17 cellular contexts compared by ENCODE assay signal in genomic region chr1:183070234-183070922, GRCh38. TPM values are rescaled to one million over a fixed set of nuclear protein-coding genes. Genes with fewer than 3 reads are reported as not detected.
A peak's percentile ranks its signal among the peaks of the same experiment; 100 is the strongest.
DNase-seq lines count a peak whose midpoint lies in the region; ATAC-seq and TF ChIP-seq lines count a peak whose summit lies in the region.
"Had no signal": no experiment of that assay in that cellular context is flagged by ENCODE, and none has a peak within 500 bp of the region (broad histone marks: within the 10 kb centered on the region; RNA-seq: fewer than 3 reads in every experiment).

No MANE protein-coding gene starts in this region.

- H3K27ac ChIP-seq in right cardiac atrium (ENCODE audit: low read length), result peak overlapping the region; percentile 45
- H3K27ac ChIP-seq in RWPE2 (ENCODE audit: poor library complexity, severe bottlenecking), result peak overlapping the region; percentile 34
- peak overlapping the region; percentile 0 to 39 for H3K27ac ChIP-seq in uterus
- H3K27ac ChIP-seq: neural progenitor cell had no signal

- peaks cover 5% of the 10 kb centered on the region for H3K36me3 Mint-ChIP-seq in memory B cell
- no peaks in the 10 kb centered on the region for H3K36me3 Mint-ChIP-seq in T-cell
- H3K36me3 Mint-ChIP-seq in activated naive CD8-positive, alpha-beta T cell treated with anti-CD3 and anti-CD28 coated beads for 36 hours, result no peaks in the 10 kb centered on the region

- H3K9me3 Mint-ChIP-seq in memory B cell, result no peaks in the 10 kb centered on the region
- H3K9me3 Mint-ChIP-seq in T-cell, result no peaks in the 10 kb centered on the region
- H3K9me3 Mint-ChIP-seq in activated naive CD8-positive, alpha-beta T cell treated with anti-CD3 and anti-CD28 coated beads for 36 hours, result peaks cover 2% of the 10 kb centered on the region
- H3K9me3 Mint-ChIP-seq: activated CD4-positive, alpha-beta T cell treated with anti-CD3 and anti-CD28 coated beads, Interleukin-2, amount 10 ng/mL, durations not matched to agents 7 days and 5 days had no signal

- peak overlapping the region; percentile 6 for H3K4me3 Mint-ChIP-seq in memory B cell
- no peak overlapping the region for H3K4me3 Mint-ChIP-seq in T-cell
- no peak overlapping the region for H3K4me3 Mint-ChIP-seq in activated naive CD8-positive, alpha-beta T cell treated with anti-CD3 and anti-CD28 coated beads for 36 hours
- H3K4me3 Mint-ChIP-seq: activated CD4-positive, alpha-beta T cell treated with anti-CD3 and anti-CD28 coated beads, Interleukin-2, amount 10 ng/mL, durations not matched to agents 7 days and 5 days; activated T-cell treated with anti-CD3 and anti-CD28 coated beads, Interleukin-2, amount 50 U/mL, for 24 hours; H9; neural progenitor cell had no signal

- no peak for ATAC-seq in right cardiac atrium
- ATAC-seq in RWPE2 (ENCODE audit: low read depth), result no peak
- no peak for ATAC-seq in memory B cell (ENCODE audit: low read depth)
- no peak for ATAC-seq in T-cell (replicated peaks in 1 of 4)

- H3K4me1 ChIP-seq in right cardiac atrium (ENCODE audit: control insufficient read depth, insufficient read depth, low read length) (peaks cover 14% of the 10 kb centered on the region), RWPE2 (ENCODE audit: insufficient read depth, poor library complexity, severe bottlenecking) (peaks cover 33% of the 10 kb centered on the region), uterus (peaks cover 0 to 3% of the 10 kb centered on the region in 2 donors)

- TF ChIP-seq CTCF in RWPE2 (IDR thresholded peaks at IDR 0.05; ENCODE audit: poor library complexity, severe bottlenecking), result no peak
- no peak for TF ChIP-seq CTCF in uterus (IDR thresholded peaks at IDR 0.05)

- H3K4me1 Mint-ChIP-seq in memory B cell (peaks cover 16% of the 10 kb centered on the region), T-cell (peaks cover 3 to 10% (median 5%) of the 10 kb centered on the region in 3 donors)
- H3K4me1 Mint-ChIP-seq in activated naive CD8-positive, alpha-beta T cell treated with anti-CD3 and anti-CD28 coated beads for 36 hours, result peaks cover 7% of the 10 kb centered on the region

- peaks cover 13% of the 10 kb centered on the region; the same call in 1 of the 2 replicates for H3K36me3 ChIP-seq in RWPE2 (ENCODE audit: low read depth)
- H3K36me3 ChIP-seq in uterus, result no peaks in the 10 kb centered on the region
- H3K36me3 ChIP-seq: neural progenitor cell, tibial nerve had no signal

- H3K27me3 Mint-ChIP-seq in memory B cell (peaks cover 1% of the 10 kb centered on the region), T-cell (peaks cover 0 to 9% of the 10 kb centered on the region in 2 donors)
- no peaks in the 10 kb centered on the region for H3K27me3 Mint-ChIP-seq in activated naive CD8-positive, alpha-beta T cell treated with anti-CD3 and anti-CD28 coated beads for 36 hours

- H3K4me3 ChIP-seq in right cardiac atrium (ENCODE audit: low read length) (no peak overlapping the region), RWPE2 (ENCODE audit: severe bottlenecking) (no peak overlapping the region), uterus (no peak overlapping the region)
- H3K4me3 ChIP-seq: neural progenitor cell, tibial nerve had no signal

- DNase-seq in right cardiac atrium, result no peak
- DNase-seq in cardiac septum (ENCODE audit: low spot score), result no peak
- DNase-seq in RWPE2 (ENCODE audit: low spot score), result no peak
- no peak for DNase-seq in memory B cell (ENCODE audit: low spot score in 2 of 2)
- DNase-seq in uterus, result no peak
- DNase-seq in T-cell, result no peak
- no peak for DNase-seq in activated naive CD8-positive, alpha-beta T cell treated with anti-CD3 and anti-CD28 coated beads for 36 hours
- DNase-seq in NCI-H2107 (lab: John Stamatoyannopoulos, UW), result no peak
- DNase-seq: activated CD4-positive, alpha-beta T cell treated with anti-CD3 and anti-CD28 coated beads, Interleukin-2, amount 10 ng/mL, durations not matched to agents 7 days and 5 days; activated T-cell treated with anti-CD3 and anti-CD28 coated beads, Interleukin-2, amount 50 U/mL, for 24 hours; central memory CD4-positive, alpha-beta T cell; effector CD8-positive, alpha-beta T cell; H9; SIG-M5; stimulated activated CD4-positive, alpha-beta T cell treated with anti-CD3 and anti-CD28 coated beads, Interleukin-4, amount 100 ng/mL, for 4 hours had no signal

- 45% methylated on average over 3 of the region's 3 CpGs for WGBS in right cardiac atrium

- H3K27ac Mint-ChIP-seq in memory B cell, result no peak overlapping the region
- H3K27ac Mint-ChIP-seq in T-cell, result no peak overlapping the region
- H3K27ac Mint-ChIP-seq in activated naive CD8-positive, alpha-beta T cell treated with anti-CD3 and anti-CD28 coated beads for 36 hours, result no peak overlapping the region
- H3K27ac Mint-ChIP-seq: activated CD4-positive, alpha-beta T cell treated with anti-CD3 and anti-CD28 coated beads, Interleukin-2, amount 10 ng/mL, durations not matched to agents 7 days and 5 days; activated T-cell treated with anti-CD3 and anti-CD28 coated beads, Interleukin-2, amount 50 U/mL, for 24 hours; neural progenitor cell had no signal

- POLR2A ChIA-PET in T-cell (lab: Charles Lee), result no interaction called here

- CTCF ChIA-PET in T-cell (lab: Charles Lee), result no interaction called here

- TF ChIP-seq POLR2A in uterus (IDR thresholded peaks at IDR 0.05), result no peak

- intact Hi-C loops in right cardiac atrium (cut with DNase I) (no loop called here), cardiac septum (cut with DNase I) (no loop called here), uterus (cut with DNase I; ENCODE audit: low total_unique reads) (no loop called here)

- H3K9me3 ChIP-seq in right cardiac atrium (ENCODE audit: control insufficient read depth, low read length), result no peaks in the 10 kb centered on the region
- no peaks in the 10 kb centered on the region for H3K9me3 ChIP-seq in RWPE2 (ENCODE audit: severe bottlenecking)
- no peaks in the 10 kb centered on the region for H3K9me3 ChIP-seq in uterus
- H3K9me3 ChIP-seq: tibial nerve had no signal

- H3K27me3 ChIP-seq in right cardiac atrium (ENCODE audit: control insufficient read depth, insufficient read depth) (no peaks in the 10 kb centered on the region), RWPE2 (ENCODE audit: insufficient read depth, poor library complexity, severe bottlenecking) (no peaks in the 10 kb centered on the region), uterus (no peaks in the 10 kb centered on the region)
- H3K27me3 ChIP-seq: neural progenitor cell, tibial nerve had no signal

RNA-seq across cellular contexts. Expression of gene LAMC1, which starts 47.2 kb away (rescaled TPM):
- total RNA-seq in right cardiac atrium (100 to 1,000 TPM in 2 of 4 donors, 10 to 100 TPM in 2; 87.1 to 130 (median 112) TPM), cardiac septum (104 TPM), uterus (100 to 1,000 TPM; 130 to 315 (median 214) TPM), T-cell (1 to 10 TPM in 3 of 5 donors, under 1 TPM in 2; 0.30 to 3.1 (median 2.1) TPM)
- polyA plus RNA-seq in right cardiac atrium, result 40.3 TPM
- total RNA-seq in activated naive CD8-positive, alpha-beta T cell treated with anti-CD3 and anti-CD28 coated beads for 36 hours, result under 1 TPM; 0.42 to 0.66 TPM
- total RNA-seq: activated CD4-positive, alpha-beta T cell treated with anti-CD3 and anti-CD28 coated beads, Interleukin-2, amount 10 ng/mL, durations not matched to agents 7 days and 5 days had no signal

Comparison
In these comparisons a context has a peak if more than half of its experiments do, and no peak if none do; other contexts are left out.
1. RNA of gene LAMC1, which starts 47.2 kb away (total RNA-seq): 130 to 315 TPM in uterus, 87.1 to 130 TPM in right cardiac atrium and 104 TPM in cardiac septum (single experiment); 0.30 to 3.1 TPM in T-cell and 0.42 to 0.66 TPM in activated naive CD8-positive, alpha-beta T cell treated with anti-CD3 and anti-CD28 coated beads for 36 hours; every median in the first group is over 10 times any median in the second.
2. Peak in every context shown above with its lines, with median percentiles within 50 percentile points of each other: H3K27ac ChIP-seq.